ENCODE assay signal across 8 cellular contexts in genomic region chr1:85276290-85277026, GRCh38. TPM values are rescaled to one million over a fixed set of nuclear protein-coding genes. Genes with fewer than 3 reads are reported as not detected.
DNase-seq lines count a peak whose midpoint lies in the region; ATAC-seq, FAIRE-seq and TF ChIP-seq lines count a peak whose summit lies in the region.

Gene BCL10, minus strand, starts transcription at chr1:85276632. Its CDS starts 280 bp downstream, at chr1:85276352.

- peak; percentile 97 for DNase-seq in AG10803 (ENCODE audit: low read depth)
- DNase-seq in NCI-H460 (ENCODE audit: extremely low read depth, low read depth): peak; percentile 96
- DNase-seq in activated CD4-positive, CD25-positive, alpha-beta regulatory T cell treated with anti-CD3 and anti-CD28 coated beads, Interleukin-2, amount 50 U/mL, for 72 hours: peak; percentile 97
- DNase-seq in cerebellar nuclear complex (lab: John Stamatoyannopoulos, UW): peak; percentile 81 to 89
- peak; percentile 96 for DNase-seq in stimulated activated CD4-positive, alpha-beta T cell treated with anti-CD3 and anti-CD28 coated beads, Interleukin-12 subunit alpha, Interleukin-12 subunit beta, amount 100 ng/mL, for 4 hours

- FAIRE-seq in islet of Langerhans (lab: Jason Lieb, UNC): peak; percentile 60

- TF ChIP-seq CTCF in AG10803 (conservative IDR thresholded peaks at IDR 0.05; ENCODE audit: low read length): no peak

- peak within 1 kb of the TSS; percentile 98 for H3K4me3 ChIP-seq in AG10803 (ENCODE audit: low read length)

- ATAC-seq in GM19043 (IDR thresholded peaks at IDR 0.05; ENCODE audit: low read depth, unreplicated experiment) (peak; percentile 95), HG03378 (IDR thresholded peaks at IDR 0.05; ENCODE audit: unreplicated experiment) (peak; percentile 89)

RNA-seq across cellular contexts. Expression of gene BCL10, which starts in this region (rescaled TPM):
- total RNA-seq in NCI-H460 (2014; rRNA removed; shearing (Covaris generic)): 19.2 and 19.8 TPM in 2 replicates
- 2.9 and 6.3 TPM in 2 replicates for polyA plus RNA-seq in NCI-H460 (2014; cell fraction: nucleus; rRNA removed)

Comparison
In these comparisons a context has a peak if more than half of its experiments do, and no peak if none do; other contexts are left out.
1. Peak in every context shown above with its lines: DNase-seq, ATAC-seq and H3K4me3 ChIP-seq.